ENCODE assay signal across 21 cellular contexts in the genomic region with DNA sequence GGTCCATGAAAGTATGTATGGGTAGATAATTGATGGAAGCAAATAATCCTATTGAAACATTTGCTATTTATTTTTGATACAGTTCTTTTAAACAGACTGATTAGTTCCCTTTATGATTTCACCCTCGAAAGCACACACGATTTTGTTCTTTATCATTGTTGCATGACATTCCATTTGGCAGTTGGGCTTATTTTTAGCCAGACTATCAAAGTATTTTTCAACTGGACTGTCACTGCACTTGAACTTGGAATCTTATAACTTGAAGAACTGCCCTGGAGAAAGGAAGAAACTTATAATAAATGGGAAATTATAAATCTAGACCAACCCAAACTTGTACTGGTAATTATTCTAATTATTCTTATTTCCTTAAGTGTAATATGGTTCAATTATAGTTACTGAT. TPM values are rescaled to one million over a fixed set of nuclear protein-coding genes. Genes with fewer than 3 reads are reported as not detected.
DNase-seq lines count a peak whose midpoint lies in the region; ATAC-seq, FAIRE-seq and TF ChIP-seq lines count a peak whose summit lies in the region.
"Had no signal": no experiment of that assay in that cellular context is flagged by ENCODE, and none has a peak within 500 bp of the region (broad histone marks: within the 10 kb centered on the region; RNA-seq: fewer than 3 reads in every experiment).

A gene with protein sequence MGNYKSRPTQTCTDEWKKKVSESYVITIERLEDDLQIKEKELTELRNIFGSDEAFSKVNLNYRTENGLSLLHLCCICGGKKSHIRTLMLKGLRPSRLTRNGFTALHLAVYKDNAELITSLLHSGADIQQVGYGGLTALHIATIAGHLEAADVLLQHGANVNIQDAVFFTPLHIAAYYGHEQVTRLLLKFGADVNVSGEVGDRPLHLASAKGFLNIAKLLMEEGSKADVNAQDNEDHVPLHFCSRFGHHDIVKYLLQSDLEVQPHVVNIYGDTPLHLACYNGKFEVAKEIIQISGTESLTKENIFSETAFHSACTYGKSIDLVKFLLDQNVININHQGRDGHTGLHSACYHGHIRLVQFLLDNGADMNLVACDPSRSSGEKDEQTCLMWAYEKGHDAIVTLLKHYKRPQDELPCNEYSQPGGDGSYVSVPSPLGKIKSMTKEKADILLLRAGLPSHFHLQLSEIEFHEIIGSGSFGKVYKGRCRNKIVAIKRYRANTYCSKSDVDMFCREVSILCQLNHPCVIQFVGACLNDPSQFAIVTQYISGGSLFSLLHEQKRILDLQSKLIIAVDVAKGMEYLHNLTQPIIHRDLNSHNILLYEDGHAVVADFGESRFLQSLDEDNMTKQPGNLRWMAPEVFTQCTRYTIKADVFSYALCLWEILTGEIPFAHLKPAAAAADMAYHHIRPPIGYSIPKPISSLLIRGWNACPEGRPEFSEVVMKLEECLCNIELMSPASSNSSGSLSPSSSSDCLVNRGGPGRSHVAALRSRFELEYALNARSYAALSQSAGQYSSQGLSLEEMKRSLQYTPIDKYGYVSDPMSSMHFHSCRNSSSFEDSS (plus strand): TSS at position 235 of the 400 bp plus-strand sequence. CDS start 65 bp downstream, at position 300.

- no peaks in the 10 kb centered on the region for H3K27me3 ChIP-seq in heart right ventricle
- no peaks in the 10 kb centered on the region for H3K27me3 ChIP-seq in right cardiac atrium (ENCODE audit: control insufficient read depth, insufficient read depth)

- H3K4me3 ChIP-seq in heart right ventricle (peak within 1 kb of the TSS; percentile 6 to 50 (median 36)), right cardiac atrium (ENCODE audit: low read length) (peak within 1 kb of the TSS; percentile 74)
- H3K4me3 ChIP-seq: A549 had no signal

- H3K4me1 ChIP-seq in heart right ventricle, result no peaks in the 10 kb centered on the region
- no peaks in the 10 kb centered on the region for H3K4me1 ChIP-seq in right cardiac atrium (ENCODE audit: control insufficient read depth, insufficient read depth, low read length)
- H3K4me1 ChIP-seq: A549 had no signal

- ATAC-seq in Right ventricle myocardium inferior, result no peak
- no peak for ATAC-seq in left cardiac atrium
- ATAC-seq in heart right ventricle, result peak in 6 of 8 donors; percentile 16 to 75 (median 55)
- ATAC-seq in right cardiac atrium, result no peak
- no peak for ATAC-seq in HG03439 (IDR thresholded peaks at IDR 0.05; ENCODE audit: unreplicated experiment)
- ATAC-seq in GM21360 (IDR thresholded peaks at IDR 0.05; ENCODE audit: unreplicated experiment), result no peak
- ATAC-seq: A549 had no signal

- WGBS in heart right ventricle, 2 donors, result 26 to 27% methylated on average over 2 of the region's 2 CpGs
- WGBS in right cardiac atrium, result 28% methylated on average over 2 of the region's 2 CpGs

- TF ChIP-seq CTCF in heart right ventricle (IDR thresholded peaks at IDR 0.05), result no peak

- DNase-seq in Right ventricle myocardium inferior (ENCODE audit: missing footprints) (no peak), left cardiac atrium (no peak), heart right ventricle (no peak), right cardiac atrium (no peak), GM19239 (ENCODE audit: insufficient read length, low spot score) (no peak)
- DNase-seq: AML-193; CD4-positive, alpha-beta memory T cell; DMS153; DMS79; GDM1; H9 had no signal

- intact Hi-C loops in Right ventricle myocardium inferior (cut with DNase I) (loop anchor here (5.0 to 10.0 kb wide), 3 partner anchors 38 to 240 kb away; partner anchors contain the start of genes FPGT and LRRIQ3), left cardiac atrium (cut with DNase I) (no loop called here), heart right ventricle (cut with DNase I) (no loop called here), right cardiac atrium (cut with DNase I) (no loop called here)

- peak within 1 kb of the TSS; percentile 4 to 79 (median 70) for H3K27ac ChIP-seq in heart right ventricle
- H3K27ac ChIP-seq in right cardiac atrium (ENCODE audit: low read length), result no peak within 1 kb of the TSS
- H3K27ac ChIP-seq: 22Rv1, A549 had no signal

- H3K9me3 ChIP-seq in heart right ventricle (peaks cover 0 to 14% (median 0%) of the 10 kb centered on the region in 11 donors), right cardiac atrium (ENCODE audit: control insufficient read depth, low read length) (no peaks in the 10 kb centered on the region)
- H3K9me3 ChIP-seq: A549 had no signal

- peaks cover 0 to 15% (median 0%) of the 10 kb centered on the region in 9 donors for H3K36me3 ChIP-seq in heart right ventricle

- FAIRE-seq in GM19239 (lab: Jason Lieb, UNC), result no peak
- FAIRE-seq: A549, GM12892, GM18507, H1 had no signal

RNA-seq across cellular contexts. Expression of the gene that starts here (rescaled TPM):
- total RNA-seq in Right ventricle myocardium inferior, result 83.9 TPM
- total RNA-seq in left cardiac atrium, result 10 to 100 TPM in 1 of 2 donors, 1 to 10 TPM in 1; 4.8 to 33.0 TPM
- 100 to 1,000 TPM in 2 of 10 donors, 10 to 100 TPM in 8; 58.1 to 111 (median 95.6) TPM for total RNA-seq in heart right ventricle
- 100 to 1,000 TPM in 1 of 2 donors, 10 to 100 TPM in 1; 11.7 to 162 TPM for polyA plus RNA-seq in heart right ventricle
- total RNA-seq in right cardiac atrium, result 10 to 100 TPM; 34.3 to 78.4 (median 51.1) TPM
- 56.5 TPM for polyA plus RNA-seq in right cardiac atrium
- total RNA-seq: CD4-positive, alpha-beta memory T cell; Daoy; H9; HT-29 had no signal
- polyA plus RNA-seq: BJ had no signal

Comparison
In these comparisons a context has a peak if more than half of its experiments do, and no peak if none do; other contexts are left out.
1. ATAC-seq: peak in heart right ventricle (6 of 8); none in Right ventricle myocardium inferior (single experiment), left cardiac atrium (0 of 2), right cardiac atrium (0 of 2), HG03439 (single experiment) and GM21360 (single experiment).